In genomic region chr10:61284222-61284890, GRCh38 we compare ENCODE assay signal across 8 cellular contexts.
A peak's percentile ranks its signal among the peaks of the same experiment; 100 is the strongest.
DNase-seq lines count a peak whose midpoint lies in the region; ATAC-seq, FAIRE-seq and TF ChIP-seq lines count a peak whose summit lies in the region.

No MANE protein-coding gene starts in this region.

- H3F3A ChIP-seq in DOHH2 (ENCODE audit: control insufficient read depth, insufficient read depth): no peaks in the 10 kb centered on the region

- peak; percentile 2 to 73 for DNase-seq in SJCRH30
- DNase-seq in myocyte (ENCODE audit: low read depth): peak; percentile 73
- no peak for DNase-seq in stimulated activated CD4-positive, alpha-beta T cell treated with anti-CD3 and anti-CD28 coated beads, Interleukin-1b, Interleukin-23, amount 100 ng/mL, for 48 hours
- DNase-seq in cerebellar nuclear complex (lab: John Stamatoyannopoulos, UW): no peak

- H3K4me1 ChIP-seq in DOHH2 (ENCODE audit: control insufficient read depth, low read length) (no peaks in the 10 kb centered on the region), SJCRH30 (0 out of 2 replicates have a peak, but pooled peaks cover 3% of the 10 kb centered on the region)

- peaks cover 9% of the 10 kb centered on the region for H3K27me3 ChIP-seq in DOHH2 (ENCODE audit: control insufficient read depth, low read length)
- H3K27me3 ChIP-seq in SJCRH30: no peaks in the 10 kb centered on the region

- H3K4me3 ChIP-seq in DOHH2 (ENCODE audit: low read length): no peak overlapping the region
- no peak overlapping the region for H3K4me3 ChIP-seq in SJCRH30

- peak; percentile 71 for TF ChIP-seq RAD21 in Ishikawa (IDR thresholded peaks at IDR 0.05; ENCODE audit: low read depth)

- no peaks in the 10 kb centered on the region for H4K20me1 ChIP-seq in DOHH2 (ENCODE audit: control insufficient read depth, insufficient read depth, low read depth, low read length)

- FAIRE-seq in endometrium (lab: Jason Lieb, UNC): peak; percentile 96

- no peak for ATAC-seq in GM19328 (IDR thresholded peaks at IDR 0.05; ENCODE audit: unreplicated experiment)

- H3K27ac ChIP-seq in DOHH2 (ENCODE audit: low read depth, low read length) (no peak overlapping the region), SJCRH30 (no peak overlapping the region)

- H3K36me3 ChIP-seq in DOHH2 (ENCODE audit: control insufficient read depth, low read length): no peaks in the 10 kb centered on the region
- H3K36me3 ChIP-seq in SJCRH30: no peaks in the 10 kb centered on the region

- TF ChIP-seq EP300 in Ishikawa (IDR thresholded peaks at IDR 0.05; ENCODE audit: borderline replicate concordance): no peak

- H3K9me3 ChIP-seq in DOHH2 (ENCODE audit: control insufficient read depth, insufficient read depth, low read length): no peaks in the 10 kb centered on the region
- no peaks in the 10 kb centered on the region for H3K9me3 ChIP-seq in SJCRH30 (replicated peaks)

- TF ChIP-seq CTCF in DOHH2 (IDR thresholded peaks at IDR 0.05; ENCODE audit: low read depth, low read length, poor library complexity, severe bottlenecking): peak; percentile 62

- H3K79me2 ChIP-seq in DOHH2 (ENCODE audit: control insufficient read depth, low read length): no peaks in the 10 kb centered on the region

- no peak overlapping the region for H3K4me2 ChIP-seq in DOHH2 (ENCODE audit: low read length)

- no peaks in the 10 kb centered on the region for H3K9me2 ChIP-seq in DOHH2 (replicated peaks; ENCODE audit: control insufficient read depth, low read length)

TF ChIP-seq in Ishikawa, 13 proteins besides CTCF, POLR2A, EP300 and RAD21:
- TF ChIP-seq EGR1 (IDR thresholded peaks at IDR 0.05) (no peak), TCF12 (IDR thresholded peaks at IDR 0.05; ENCODE audit: low read depth) (no peak)
TF ChIP-seq in Ishikawa: peak in this region for 0.

Comparison
In these comparisons a context has a peak if more than half of its experiments do, and no peak if none do; other contexts are left out.
1. DNase-seq: peak in SJCRH30 (2 of 2) and myocyte (single experiment); none in stimulated activated CD4-positive, alpha-beta T cell treated with anti-CD3 and anti-CD28 coated beads, Interleukin-1b, Interleukin-23, amount 100 ng/mL, for 48 hours (single experiment) and cerebellar nuclear complex (0 of 2).